ENCODE assay signal across 13 cellular contexts in the genomic region with DNA sequence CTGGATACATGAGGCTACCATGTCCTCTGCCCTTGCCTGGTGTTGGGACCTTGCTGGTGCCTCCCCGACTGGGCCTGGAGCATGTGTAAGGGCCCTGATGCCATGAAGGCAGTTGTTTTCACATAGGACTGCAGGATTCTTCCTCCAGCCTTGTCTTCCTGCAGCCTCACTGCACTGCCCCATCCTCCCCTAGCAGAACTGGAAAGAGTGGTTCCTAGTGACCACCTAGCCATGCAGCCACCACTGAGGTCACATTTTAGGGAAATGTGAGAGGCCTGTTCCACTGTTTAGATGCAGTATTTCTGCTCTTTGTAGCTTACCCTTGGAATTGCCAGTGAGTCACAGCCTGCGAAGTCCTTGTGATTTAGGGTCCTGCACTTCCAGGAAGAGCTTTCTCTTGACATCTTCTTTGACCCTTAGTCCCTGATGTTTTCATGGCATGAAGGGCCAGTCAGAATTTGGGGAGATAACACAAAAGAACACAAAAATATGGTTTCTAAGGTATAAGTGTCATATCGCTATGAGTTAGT. TPM values are rescaled to one million over a fixed set of nuclear protein-coding genes. Genes with fewer than 3 reads are reported as not detected.
DNase-seq lines count a peak whose midpoint lies in the region; ATAC-seq and TF ChIP-seq lines count a peak whose summit lies in the region.
"Had no signal": no experiment of that assay in that cellular context is flagged by ENCODE, and none has a peak within 500 bp of the region (broad histone marks: within the 10 kb centered on the region; RNA-seq: fewer than 3 reads in every experiment).

No MANE protein-coding gene starts in this region.

- no peaks in the 10 kb centered on the region for H3K27me3 Mint-ChIP-seq in CD4-positive, alpha-beta memory T cell
- H3K27me3 Mint-ChIP-seq in activated T-helper 1 cell treated with anti-CD3 and anti-CD28 coated beads, Interleukin-12 subunit alpha, Interleukin-12 subunit beta, Interleukin-2, Interleukin-4 antibody, amounts not matched to agents 30 ng/mL and 10 ng/mL and 1 ng/mL, durations not matched to agents 14 hours and 24 hours and 36 hours (ENCODE audit: insufficient read depth): no peaks in the 10 kb centered on the region
- H3K27me3 Mint-ChIP-seq in naive thymus-derived CD4-positive, alpha-beta T cell: no peaks in the 10 kb centered on the region

- no peaks in the 10 kb centered on the region for H4K20me1 ChIP-seq in KMS-11 (ENCODE audit: insufficient read depth)

- peaks cover 66 to 96% (median 77%) of the 10 kb centered on the region in 4 donors for H3K4me1 Mint-ChIP-seq in CD4-positive, alpha-beta memory T cell
- peaks cover 96% of the 10 kb centered on the region for H3K4me1 Mint-ChIP-seq in activated T-helper 1 cell treated with anti-CD3 and anti-CD28 coated beads, Interleukin-12 subunit alpha, Interleukin-12 subunit beta, Interleukin-2, Interleukin-4 antibody, amounts not matched to agents 30 ng/mL and 10 ng/mL and 1 ng/mL, durations not matched to agents 14 hours and 24 hours and 36 hours (ENCODE audit: low read depth)
- peaks cover 68 to 97% (median 87%) of the 10 kb centered on the region in 7 donors for H3K4me1 Mint-ChIP-seq in naive thymus-derived CD4-positive, alpha-beta T cell

- no peak for ATAC-seq in naive thymus-derived CD4-positive, alpha-beta T cell
- no peak for ATAC-seq in HG02970 (IDR thresholded peaks at IDR 0.05; ENCODE audit: low FRiP score, unreplicated experiment)

- peak overlapping the region in 1 of 2 donors; percentile 36 for H3K4me3 ChIP-seq in CD4-positive, alpha-beta memory T cell (ENCODE audit: low read length in 2 of 2)
- H3K4me3 ChIP-seq in KMS-11 (IDR thresholded peaks at IDR 0.05; ENCODE audit: insufficient read depth, low read depth, low read length): no peak overlapping the region
- H3K4me3 ChIP-seq in naive thymus-derived CD4-positive, alpha-beta T cell (ENCODE audit: low read length): peak overlapping the region; percentile 5
- H3K4me3 ChIP-seq: coronary artery had no signal

- H3K4me1 ChIP-seq in CD4-positive, alpha-beta memory T cell (ENCODE audit: insufficient read depth, low read length): peaks cover 93% of the 10 kb centered on the region
- H3K4me1 ChIP-seq in KMS-11 (ENCODE audit: low read depth, poor library complexity, severe bottlenecking): peaks cover 100% of the 10 kb centered on the region
- H3K4me1 ChIP-seq in naive thymus-derived CD4-positive, alpha-beta T cell (ENCODE audit: control insufficient read depth in 2 of 2, insufficient read depth in 2 of 2, low read length in 2 of 2): peaks cover 70 to 94% of the 10 kb centered on the region in 2 donors

- H3K9ac ChIP-seq in KMS-11: no peak overlapping the region

- H3K4me2 ChIP-seq in KMS-11: peak overlapping the region; percentile 95

- TF ChIP-seq CTCF in KMS-11 (conservative IDR thresholded peaks at IDR 0.05; ENCODE audit: low read depth, low read length): no peak

- H2AFZ ChIP-seq in KMS-11 (ENCODE audit: low read depth): no peak overlapping the region

- CTCF ChIA-PET in CD4-positive, alpha-beta memory T cell (lab: Charles Lee; ENCODE audit: partially characterized antibody): interaction anchor here (0.8 to 12.1 kb wide), 7 partner anchors 8 to 344 kb away, joined by 3 to 112 read pairs (median 4); no protein-coding TSS in a partner anchor
- CTCF ChIA-PET in naive thymus-derived CD4-positive, alpha-beta T cell (lab: Charles Lee): interaction anchor here (1.3 to 1.5 kb wide), 3 partner anchors 17 to 343 kb away, joined by 3 to 5 read pairs (median 3); a partner anchor contains a TSS

- H3K9me3 ChIP-seq in CD4-positive, alpha-beta memory T cell (ENCODE audit: control insufficient read depth in 1 of 2, low read length in 2 of 2): no peaks in the 10 kb centered on the region
- no peaks in the 10 kb centered on the region for H3K9me3 ChIP-seq in naive thymus-derived CD4-positive, alpha-beta T cell (ENCODE audit: control insufficient read depth in 2 of 3, low read length in 3 of 3)

- H3K36me3 Mint-ChIP-seq in CD4-positive, alpha-beta memory T cell: peaks cover 7 to 30% of the 10 kb centered on the region in 2 donors
- H3K36me3 Mint-ChIP-seq in activated T-helper 1 cell treated with anti-CD3 and anti-CD28 coated beads, Interleukin-12 subunit alpha, Interleukin-12 subunit beta, Interleukin-2, Interleukin-4 antibody, amounts not matched to agents 30 ng/mL and 10 ng/mL and 1 ng/mL, durations not matched to agents 14 hours and 24 hours and 36 hours (ENCODE audit: low read depth): peaks cover 5% of the 10 kb centered on the region
- peaks cover 0 to 47% (median 0%) of the 10 kb centered on the region in 5 donors for H3K36me3 Mint-ChIP-seq in naive thymus-derived CD4-positive, alpha-beta T cell

- H3K79me2 ChIP-seq in KMS-11 (ENCODE audit: insufficient read depth, low read depth): peaks cover 45% of the 10 kb centered on the region

- H3K27me3 ChIP-seq in CD4-positive, alpha-beta memory T cell (ENCODE audit: insufficient read depth, low read length): no peaks in the 10 kb centered on the region
- H3K27me3 ChIP-seq in KMS-11 (ENCODE audit: insufficient read depth, low read depth): no peaks in the 10 kb centered on the region
- H3K27me3 ChIP-seq in naive thymus-derived CD4-positive, alpha-beta T cell (ENCODE audit: control insufficient read depth in 2 of 2, insufficient read depth in 2 of 2, low read length in 2 of 2): no peaks in the 10 kb centered on the region

- H3K27ac Mint-ChIP-seq in CD4-positive, alpha-beta memory T cell: peak overlapping the region; percentile 91 to 97 (median 96)
- H3K27ac Mint-ChIP-seq in activated T-helper 1 cell treated with anti-CD3 and anti-CD28 coated beads, Interleukin-12 subunit alpha, Interleukin-12 subunit beta, Interleukin-2, Interleukin-4 antibody, amounts not matched to agents 30 ng/mL and 10 ng/mL and 1 ng/mL, durations not matched to agents 14 hours and 24 hours and 36 hours: peak overlapping the region; percentile 92
- peak overlapping the region; percentile 84 to 99 (median 95) for H3K27ac Mint-ChIP-seq in naive thymus-derived CD4-positive, alpha-beta T cell

- H3K27ac ChIP-seq in CD4-positive, alpha-beta memory T cell (ENCODE audit: low read depth, low read length): peak overlapping the region; percentile 75
- H3K27ac ChIP-seq in KMS-11: no peak overlapping the region
- H3K27ac ChIP-seq in naive thymus-derived CD4-positive, alpha-beta T cell (ENCODE audit: low read depth, low read length): peak overlapping the region; percentile 78
- H3K27ac ChIP-seq: C4-2B, coronary artery had no signal

- no peaks in the 10 kb centered on the region for H3K36me3 ChIP-seq in CD4-positive, alpha-beta memory T cell (ENCODE audit: insufficient read depth, low read length)
- no peaks in the 10 kb centered on the region for H3K36me3 ChIP-seq in KMS-11 (ENCODE audit: insufficient read depth)
- no peaks in the 10 kb centered on the region for H3K36me3 ChIP-seq in naive thymus-derived CD4-positive, alpha-beta T cell (ENCODE audit: control insufficient read depth in 2 of 3, insufficient read depth in 3 of 3, low read length in 3 of 3)

- peak overlapping the region in 7 of 8 donors; percentile 47 to 95 (median 53) for H3K4me3 Mint-ChIP-seq in CD4-positive, alpha-beta memory T cell
- peak overlapping the region; percentile 8 for H3K4me3 Mint-ChIP-seq in activated T-helper 1 cell treated with anti-CD3 and anti-CD28 coated beads, Interleukin-12 subunit alpha, Interleukin-12 subunit beta, Interleukin-2, Interleukin-4 antibody, amounts not matched to agents 30 ng/mL and 10 ng/mL and 1 ng/mL, durations not matched to agents 14 hours and 24 hours and 36 hours
- peak overlapping the region; percentile 30 to 99 (median 84) for H3K4me3 Mint-ChIP-seq in naive thymus-derived CD4-positive, alpha-beta T cell

- no peak for DNase-seq in CD4-positive, alpha-beta memory T cell
- no peak for DNase-seq in activated T-helper 1 cell treated with anti-CD3 and anti-CD28 coated beads, Interleukin-12 subunit alpha, Interleukin-12 subunit beta, Interleukin-2, Interleukin-4 antibody, amounts not matched to agents 30 ng/mL and 10 ng/mL and 1 ng/mL, durations not matched to agents 14 hours and 24 hours and 36 hours (ENCODE audit: low spot score)
- no peak for DNase-seq in naive thymus-derived CD4-positive, alpha-beta T cell
- no peak for DNase-seq in NCI-H1417 (lab: John Stamatoyannopoulos, UW)
- DNase-seq in posterior cingulate gyrus: no peak
- DNase-seq: EL, glutamatergic neuron, GOT3, midbrain had no signal

- intact Hi-C loops in CD4-positive, alpha-beta memory T cell (cut with micrococcal nuclease): loop anchor here (2.0 kb wide), 1 partner anchor 37 kb away; no protein-coding TSS in a partner anchor
- intact Hi-C loops in activated T-helper 1 cell treated with anti-CD3 and anti-CD28 coated beads, Interleukin-12 subunit alpha, Interleukin-12 subunit beta, Interleukin-2, Interleukin-4 antibody, amounts not matched to agents 30 ng/mL and 10 ng/mL and 1 ng/mL, durations not matched to agents 14 hours and 24 hours and 36 hours (cut with micrococcal nuclease): loop anchor here (2.0 kb wide), 3 partner anchors 23 to 261 kb away; a partner anchor contains a TSS
- intact Hi-C loops in naive thymus-derived CD4-positive, alpha-beta T cell (cut with micrococcal nuclease): loop anchor here (2.0 to 5.0 kb wide), 6 partner anchors 17 to 344 kb away; a partner anchor contains a TSS
- intact Hi-C loops in posterior cingulate gyrus (cut with DNase I): no loop called here

- POLR2A ChIA-PET in CD4-positive, alpha-beta memory T cell (lab: Charles Lee; ENCODE audit: partially characterized antibody): interaction anchor here (1.0 to 23.8 kb wide), 5 partner anchors 10 to 58 kb away, joined by 3 to 727 read pairs (median 357); a partner anchor contains a TSS
- POLR2A ChIA-PET in naive thymus-derived CD4-positive, alpha-beta T cell (lab: Charles Lee): interaction anchor here (0.9 to 5.9 kb wide), 7 partner anchors 9 to 60 kb away, joined by 3 to 58 read pairs (median 7); no protein-coding TSS in a partner anchor

- peaks cover 0 to 3% (median 0%) of the 10 kb centered on the region in 8 donors for H3K9me3 Mint-ChIP-seq in CD4-positive, alpha-beta memory T cell
- no peaks in the 10 kb centered on the region for H3K9me3 Mint-ChIP-seq in activated T-helper 1 cell treated with anti-CD3 and anti-CD28 coated beads, Interleukin-12 subunit alpha, Interleukin-12 subunit beta, Interleukin-2, Interleukin-4 antibody, amounts not matched to agents 30 ng/mL and 10 ng/mL and 1 ng/mL, durations not matched to agents 14 hours and 24 hours and 36 hours
- peaks cover 0 to 3% (median 0%) of the 10 kb centered on the region in 11 donors for H3K9me3 Mint-ChIP-seq in naive thymus-derived CD4-positive, alpha-beta T cell

RNA-seq across cellular contexts. Expression of a gene that starts 24.2 kb away (rescaled TPM):
- total RNA-seq in CD4-positive, alpha-beta memory T cell: 100 to 1,000 TPM; 167 to 176 TPM
- polyA plus RNA-seq in CD4-positive, alpha-beta memory T cell: 100 to 1,000 TPM; 277 to 423 TPM
- total RNA-seq in activated T-helper 1 cell treated with anti-CD3 and anti-CD28 coated beads, Interleukin-12 subunit alpha, Interleukin-12 subunit beta, Interleukin-2, Interleukin-4 antibody, amounts not matched to agents 30 ng/mL and 10 ng/mL and 1 ng/mL, durations not matched to agents 14 hours and 24 hours and 36 hours: 214 and 219 TPM in 2 replicates
- total RNA-seq in naive thymus-derived CD4-positive, alpha-beta T cell: 100 to 1,000 TPM; 102 to 162 (median 130) TPM
- polyA plus RNA-seq in naive thymus-derived CD4-positive, alpha-beta T cell: 100 to 1,000 TPM; 261 to 285 TPM

Comparison
In these comparisons a context has a peak if more than half of its experiments do, and no peak if none do; other contexts are left out.
1. H3K4me3 Mint-ChIP-seq: peak in every context shown above with its lines; median percentile 84 in naive thymus-derived CD4-positive, alpha-beta T cell; 53 in CD4-positive, alpha-beta memory T cell; 8 in activated T-helper 1 cell treated with anti-CD3 and anti-CD28 coated beads, Interleukin-12 subunit alpha, Interleukin-12 subunit beta, Interleukin-2, Interleukin-4 antibody, amounts not matched to agents 30 ng/mL and 10 ng/mL and 1 ng/mL, durations not matched to agents 14 hours and 24 hours and 36 hours.